In genomic region chr15:75023194-75024101, GRCh38 we compare ENCODE assay signal across 8 cellular contexts. TPM values are rescaled to one million over a fixed set of nuclear protein-coding genes. Genes with fewer than 3 reads are reported as not detected.
DNase-seq lines count a peak whose midpoint lies in the region; ATAC-seq, FAIRE-seq and TF ChIP-seq lines count a peak whose summit lies in the region.

TSS of gene PPCDC (plus strand) at chr15:75023590. CDS start at chr15:75028319, 4,729 bp downstream.

- intact Hi-C loops in Right ventricle myocardium inferior (cut with DNase I), result loop anchor here (2.0 kb wide), 1 partner anchor 65 kb away; no protein-coding TSS in a partner anchor
- intact Hi-C loops in pancreas (cut with DNase I), result no loop called here
- intact Hi-C loops in tibial artery (cut with DNase I; ENCODE audit: low total_unique reads), result no loop called here

- peak within 1 kb of the TSS; percentile 91 for H3K4me3 Mint-ChIP-seq in activated naive CD8-positive, alpha-beta T cell treated with anti-CD3 and anti-CD28 coated beads, Interleukin-2, amount 50 U/mL, for 24 hours

- H3K27me3 Mint-ChIP-seq in activated naive CD8-positive, alpha-beta T cell treated with anti-CD3 and anti-CD28 coated beads, Interleukin-2, amount 50 U/mL, for 24 hours, result no peaks in the 10 kb centered on the region

- WGBS in pancreas, 2 donors, result 3 to 4% methylated on average over 46 to 47 of the region's 47 CpGs

- H3K27me3 ChIP-seq in pancreas (no peaks in the 10 kb centered on the region), tibial artery (no peaks in the 10 kb centered on the region)

- ATAC-seq in HG02763 (IDR thresholded peaks at IDR 0.05; ENCODE audit: unreplicated experiment), result peak; percentile 87
- ATAC-seq in activated naive CD8-positive, alpha-beta T cell treated with anti-CD3 and anti-CD28 coated beads, Interleukin-2, amount 50 U/mL, for 24 hours, result peak; percentile 100
- ATAC-seq in Right ventricle myocardium inferior, result peak; percentile 98
- peak; percentile 96 to 99 (median 98) for ATAC-seq in pancreas

- H3K4me1 ChIP-seq in pancreas (peaks cover 0 to 14% (median 0%) of the 10 kb centered on the region in 3 donors), tibial artery (peaks cover 0 to 19% (median 9%) of the 10 kb centered on the region in 4 donors)

- H3K4me1 Mint-ChIP-seq in activated naive CD8-positive, alpha-beta T cell treated with anti-CD3 and anti-CD28 coated beads, Interleukin-2, amount 50 U/mL, for 24 hours, result peaks cover 18% of the 10 kb centered on the region

- peak; percentile 64 for FAIRE-seq in pancreas (lab: Jason Lieb, UNC)

- TF ChIP-seq CTCF in GM12864 (IDR thresholded peaks at IDR 0.05; ENCODE audit: low read depth, low read length, missing control alignments), result no peak
- no peak for TF ChIP-seq CTCF in pancreas (IDR thresholded peaks at IDR 0.05)
- no peak for TF ChIP-seq CTCF in tibial artery (IDR thresholded peaks at IDR 0.05)

- no peaks in the 10 kb centered on the region for H3K9me3 Mint-ChIP-seq in activated naive CD8-positive, alpha-beta T cell treated with anti-CD3 and anti-CD28 coated beads, Interleukin-2, amount 50 U/mL, for 24 hours

- H3K27ac ChIP-seq in pancreas, result peak within 1 kb of the TSS; percentile 49 to 85 (median 77)
- H3K27ac ChIP-seq in tibial artery, result peak within 1 kb of the TSS; percentile 83 to 87

- no peaks in the 10 kb centered on the region for H3K36me3 Mint-ChIP-seq in activated naive CD8-positive, alpha-beta T cell treated with anti-CD3 and anti-CD28 coated beads, Interleukin-2, amount 50 U/mL, for 24 hours (ENCODE audit: low read depth)

- DNase-seq in GM12864 (ENCODE audit: low read depth), result peak; percentile 88
- DNase-seq in NCI-H1417 treated with DMSO at 0.1 percent for 48 hours (lab: John Stamatoyannopoulos, UW), result peak; percentile 81
- DNase-seq in SW480 (ENCODE audit: low spot score), result peak; percentile 95
- peak; percentile 95 for DNase-seq in activated naive CD8-positive, alpha-beta T cell treated with anti-CD3 and anti-CD28 coated beads, Interleukin-2, amount 50 U/mL, for 24 hours
- peak; percentile 98 for DNase-seq in Right ventricle myocardium inferior (ENCODE audit: missing footprints)
- DNase-seq in pancreas, result peak; percentile 95 to 99 (median 96)
- peak; percentile 97 to 98 for DNase-seq in tibial artery

- H3K9me3 ChIP-seq in pancreas, result no peaks in the 10 kb centered on the region
- H3K9me3 ChIP-seq in tibial artery, result no peaks in the 10 kb centered on the region

- H3K4me3 ChIP-seq in GM12864 (ENCODE audit: low read depth, low read length), result peak within 1 kb of the TSS; percentile 93
- H3K4me3 ChIP-seq in pancreas, result peak within 1 kb of the TSS; percentile 75 to 91 (median 80)
- H3K4me3 ChIP-seq in tibial artery, result peak within 1 kb of the TSS; percentile 76 to 80

- H3K27ac Mint-ChIP-seq in activated naive CD8-positive, alpha-beta T cell treated with anti-CD3 and anti-CD28 coated beads, Interleukin-2, amount 50 U/mL, for 24 hours, result peak within 1 kb of the TSS; percentile 93

- peaks cover 0 to 5% (median 0%) of the 10 kb centered on the region in 3 donors for H3K36me3 ChIP-seq in pancreas
- H3K36me3 ChIP-seq in tibial artery, result no peaks in the 10 kb centered on the region

RNA-seq across cellular contexts. Expression of gene PPCDC, which starts in this region (rescaled TPM):
- 5.2 TPM for total RNA-seq in Right ventricle myocardium inferior
- total RNA-seq in pancreas, result 10 to 100 TPM in 2 of 6 donors, 1 to 10 TPM in 4; 7.9 to 12.3 (median 9.2) TPM
- polyA plus RNA-seq in pancreas, result 10 to 100 TPM; 21.1 to 21.3 TPM

Comparison
In these comparisons a context has a peak if more than half of its experiments do, and no peak if none do; other contexts are left out.
1. Peak in every context shown above with its lines: DNase-seq, ATAC-seq, H3K4me3 ChIP-seq and H3K27ac ChIP-seq.